ENCODE assay signal across 13 cellular contexts in the genomic region with DNA sequence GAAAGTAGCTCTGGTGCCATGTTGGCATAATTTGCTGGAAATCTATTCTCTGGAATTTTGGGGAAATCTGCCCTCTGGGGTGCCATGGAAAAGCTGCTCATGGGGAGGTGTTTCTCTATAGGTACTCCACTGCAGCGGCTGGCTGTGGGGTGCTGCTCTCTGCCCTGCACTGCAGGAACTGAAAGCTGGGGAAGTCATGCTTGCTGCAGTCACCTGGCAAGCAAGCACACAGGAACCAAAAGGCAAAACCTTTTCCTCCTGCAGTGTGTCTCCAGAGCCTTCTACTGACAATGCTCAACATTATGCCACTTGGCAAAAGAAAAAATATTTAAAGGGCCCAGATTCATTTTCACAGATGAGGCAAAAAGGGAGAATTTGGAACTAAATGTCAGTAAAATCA. TPM values are rescaled to one million over a fixed set of nuclear protein-coding genes. Genes with fewer than 3 reads are reported as not detected.
DNase-seq lines count a peak whose midpoint lies in the region; ATAC-seq lines count a peak whose summit lies in the region.
"Had no signal": no experiment of that assay in that cellular context is flagged by ENCODE, and none has a peak within 500 bp of the region (broad histone marks: within the 10 kb centered on the region; RNA-seq: fewer than 3 reads in every experiment).

No MANE protein-coding gene starts in this region.

- peak overlapping the region; percentile 31 for H3K27ac Mint-ChIP-seq in stimulated activated memory B cell treated with anti-CD40 and anti-IgM and Interleukin-4, amounts not matched to agents 10 μg/mL and 1 μg/mL and 100 μg/mL, for 72 hours
- H3K27ac Mint-ChIP-seq: brain had no signal

- peaks cover 17% of the 10 kb centered on the region for H3K4me1 Mint-ChIP-seq in stimulated activated memory B cell treated with anti-CD40 and anti-IgM and Interleukin-4, amounts not matched to agents 10 μg/mL and 1 μg/mL and 100 μg/mL, for 72 hours
- no peaks in the 10 kb centered on the region for H3K4me1 Mint-ChIP-seq in activated T-cell treated with anti-CD3 and anti-CD28 coated beads, Interleukin-2, amount 50 U/mL, for 4 hours (ENCODE audit: low read depth)
- H3K4me1 Mint-ChIP-seq: brain had no signal

- peak overlapping the region; percentile 39 for H3K4me3 Mint-ChIP-seq in stimulated activated memory B cell treated with anti-CD40 and anti-IgM and Interleukin-4, amounts not matched to agents 10 μg/mL and 1 μg/mL and 100 μg/mL, for 72 hours
- no peak overlapping the region for H3K4me3 Mint-ChIP-seq in activated T-cell treated with anti-CD3 and anti-CD28 coated beads, Interleukin-2, amount 50 U/mL, for 4 hours
- H3K4me3 Mint-ChIP-seq: brain had no signal

- peak; percentile 83 for ATAC-seq in GM21825 (IDR thresholded peaks at IDR 0.05; ENCODE audit: unreplicated experiment)
- ATAC-seq in HG03342 (IDR thresholded peaks at IDR 0.05; ENCODE audit: unreplicated experiment) = peak; percentile 93
- peak; percentile 94 for ATAC-seq in stimulated activated memory B cell treated with anti-CD40 and anti-IgM and Interleukin-4, amounts not matched to agents 10 μg/mL and 1 μg/mL and 100 μg/mL, for 72 hours
- ATAC-seq in activated T-cell treated with anti-CD3 and anti-CD28 coated beads, Interleukin-2, amount 50 U/mL, for 4 hours = no peak
- ATAC-seq: Panc1, right cardiac atrium had no signal

- no peaks in the 10 kb centered on the region for H3K9me3 Mint-ChIP-seq in stimulated activated memory B cell treated with anti-CD40 and anti-IgM and Interleukin-4, amounts not matched to agents 10 μg/mL and 1 μg/mL and 100 μg/mL, for 72 hours
- no peaks in the 10 kb centered on the region for H3K9me3 Mint-ChIP-seq in activated T-cell treated with anti-CD3 and anti-CD28 coated beads, Interleukin-2, amount 50 U/mL, for 4 hours

- DNase-seq in GM19238 (ENCODE audit: insufficient read length, low spot score) (peak; percentile 38), NCI-H526 treated with DMSO at 0.1 percent for 48 hours (lab: John Stamatoyannopoulos, UW) (no peak)
- DNase-seq in activated T-cell treated with anti-CD3 and anti-CD28 coated beads, Interleukin-2, amount 50 U/mL, for 4 hours = no peak
- DNase-seq in activated naive CD4-positive, alpha-beta T cell treated with Interleukin-2 at 50 U/mL for 16 hours = no peak
- DNase-seq: activated T-cell treated with anti-CD3 and anti-CD28 coated beads, Interleukin-2, amount 50 U/mL, for 48 hours; NCI-H2107; right cardiac atrium; thyroid gland had no signal

- H3K27me3 Mint-ChIP-seq in stimulated activated memory B cell treated with anti-CD40 and anti-IgM and Interleukin-4, amounts not matched to agents 10 μg/mL and 1 μg/mL and 100 μg/mL, for 72 hours = no peaks in the 10 kb centered on the region
- peaks cover 5% of the 10 kb centered on the region for H3K27me3 Mint-ChIP-seq in activated T-cell treated with anti-CD3 and anti-CD28 coated beads, Interleukin-2, amount 50 U/mL, for 4 hours (ENCODE audit: low read depth)

- no peaks in the 10 kb centered on the region for H3K36me3 Mint-ChIP-seq in stimulated activated memory B cell treated with anti-CD40 and anti-IgM and Interleukin-4, amounts not matched to agents 10 μg/mL and 1 μg/mL and 100 μg/mL, for 72 hours
- H3K36me3 Mint-ChIP-seq in activated T-cell treated with anti-CD3 and anti-CD28 coated beads, Interleukin-2, amount 50 U/mL, for 4 hours (ENCODE audit: insufficient read depth) = no peaks in the 10 kb centered on the region
- H3K36me3 Mint-ChIP-seq: brain had no signal

RNA-seq across cellular contexts. Expression of a gene that starts 25.8 kb away (rescaled TPM):
- total RNA-seq in activated T-cell treated with anti-CD3 and anti-CD28 coated beads, Interleukin-2, amount 50 U/mL, for 4 hours = 10 to 100 TPM; 30.6 to 38.0 (median 36.0) TPM

RNA-seq across cellular contexts. Expression of a gene that starts 34.1 kb away (rescaled TPM):
- 10 to 100 TPM in 2 of 3 donors, 1 to 10 TPM in 1; 7.3 to 11.1 (median 11.1) TPM for total RNA-seq in activated T-cell treated with anti-CD3 and anti-CD28 coated beads, Interleukin-2, amount 50 U/mL, for 4 hours

RNA-seq across cellular contexts. Expression of a gene that starts 34.4 kb away (rescaled TPM):
- 10 to 100 TPM; 38.9 to 49.8 (median 41.3) TPM for total RNA-seq in activated T-cell treated with anti-CD3 and anti-CD28 coated beads, Interleukin-2, amount 50 U/mL, for 4 hours

Comparison
In these comparisons a context has a peak if more than half of its experiments do, and no peak if none do; other contexts are left out.
1. ATAC-seq: peak in GM21825 (single experiment), HG03342 (single experiment) and stimulated activated memory B cell treated with anti-CD40 and anti-IgM and Interleukin-4, amounts not matched to agents 10 μg/mL and 1 μg/mL and 100 μg/mL, for 72 hours (single experiment); none in activated T-cell treated with anti-CD3 and anti-CD28 coated beads, Interleukin-2, amount 50 U/mL, for 4 hours (0 of 2).